In the genomic region with DNA sequence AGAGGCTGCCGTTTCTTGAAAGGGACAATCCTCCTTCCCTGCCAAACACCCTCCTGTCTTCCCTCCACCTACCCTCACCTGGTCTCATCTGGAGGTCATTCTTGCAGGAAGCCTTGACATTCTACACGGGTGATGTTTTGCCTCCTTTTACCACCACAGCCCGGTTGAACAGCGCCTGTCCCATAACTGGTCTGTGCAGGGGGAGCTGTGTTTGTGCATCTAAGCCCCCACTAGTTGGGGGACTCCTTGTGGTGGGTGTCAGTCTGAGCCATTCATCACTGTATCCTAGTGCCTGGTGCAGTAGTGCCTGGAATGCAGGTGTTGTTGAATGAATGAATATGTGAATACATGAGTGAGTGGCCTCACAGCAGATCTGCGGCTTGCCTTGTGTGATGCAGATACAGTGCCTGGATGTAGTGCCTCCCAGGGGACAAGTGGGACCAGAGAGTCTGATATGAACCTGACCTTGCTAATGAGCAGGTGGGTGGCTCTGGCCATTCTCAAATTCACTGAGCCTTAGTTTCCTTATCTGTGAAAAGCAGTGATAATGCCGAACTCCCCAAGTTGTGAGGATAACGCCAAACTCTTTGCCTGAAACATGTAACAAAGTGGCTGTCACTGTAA, we compare ENCODE assay signal across 32 cellular contexts.
"Had no signal": no experiment of that assay in that cellular context is flagged by ENCODE, and none has a peak within 500 bp of the region (broad histone marks: within the 10 kb centered on the region; RNA-seq: fewer than 3 reads in every experiment).

No MANE protein-coding gene starts in this region.

- H3K9me3 ChIP-seq: body of pancreas, gastroesophageal sphincter, left lung, lower lobe of right lung, mucosa of descending colon, neutrophil, thoracic aorta, uterus had no signal

- H3K4me3 ChIP-seq: body of pancreas, gastroesophageal sphincter, hepatocyte, left lung, lower lobe of right lung, mucosa of descending colon, skin epidermis, thoracic aorta, uterus had no signal

- H3K27me3 ChIP-seq: body of pancreas, gastroesophageal sphincter, hepatocyte, left lung, neutrophil, uterus had no signal

- H3K4me1 Mint-ChIP-seq: nephron; stimulated activated effector memory CD8-positive, alpha-beta T cell treated with anti-CD3 and anti-CD28 coated beads, Interleukin-12 subunit alpha, Interleukin-12 subunit beta, amount 100 ng/mL, for 72 hours had no signal

- H3K27me3 Mint-ChIP-seq: activated naive CD8-positive, alpha-beta T cell; stimulated activated naive CD8-positive, alpha-beta T cell treated with anti-CD3 and anti-CD28 coated beads, Interleukin-15, Interleukin-2, amounts not matched to agents 100 ng/mL and 50 ng/mL, for 24 hours had no signal

- H3K4me1 ChIP-seq: body of pancreas, gastroesophageal sphincter, left lung, lower lobe of right lung, uterus had no signal

- FAIRE-seq: colon, TTC549 had no signal

- H3K36me3 ChIP-seq: lower lobe of right lung, neutrophil, thoracic aorta, uterus had no signal

- H3K9me3 Mint-ChIP-seq: nephron; stimulated activated effector memory CD8-positive, alpha-beta T cell treated with anti-CD3 and anti-CD28 coated beads, Interleukin-12 subunit alpha, Interleukin-12 subunit beta, amount 100 ng/mL, for 72 hours; stimulated activated naive CD8-positive, alpha-beta T cell treated with anti-CD3 and anti-CD28 coated beads, Interleukin-15, Interleukin-2, amounts not matched to agents 100 ng/mL and 50 ng/mL, for 24 hours; T-helper 1 cell treated with Interleukin-12 subunit alpha and Interleukin-12 subunit beta and Interleukin-4 antibody, amounts not matched to agents 30 μg/mL and 1 μg/mL, for 36 hours had no signal

- ATAC-seq: activated CD4-positive, CD25-positive, alpha-beta regulatory T cell treated with anti-CD3 and anti-CD28 coated beads, Interleukin-2, amount 50 U/mL, for 24 hours; body of pancreas; gastroesophageal sphincter; left lung; lower lobe of right lung; mucosa of descending colon; sciatic nerve; stimulated activated effector memory CD8-positive, alpha-beta T cell treated with anti-CD3 and anti-CD28 coated beads, Interleukin-12 subunit alpha, Interleukin-12 subunit beta, amount 100 ng/mL, for 72 hours had no signal

- H3K27ac Mint-ChIP-seq: activated naive CD8-positive, alpha-beta T cell; nephron; progenitor cell of endocrine pancreas; stimulated activated effector memory CD8-positive, alpha-beta T cell treated with anti-CD3 and anti-CD28 coated beads, Interleukin-12 subunit alpha, Interleukin-12 subunit beta, amount 100 ng/mL, for 72 hours; stimulated activated naive CD8-positive, alpha-beta T cell treated with anti-CD3 and anti-CD28 coated beads, Interleukin-15, Interleukin-2, amounts not matched to agents 100 ng/mL and 50 ng/mL, for 24 hours; T-helper 1 cell treated with Interleukin-12 subunit alpha and Interleukin-12 subunit beta and Interleukin-4 antibody, amounts not matched to agents 30 μg/mL and 1 μg/mL, for 36 hours had no signal

- H3K27ac ChIP-seq: body of pancreas, gastroesophageal sphincter, hepatocyte, left lung, lower lobe of right lung, neutrophil, skin epidermis, thoracic aorta, uterus, VCaP had no signal

- DNase-seq: activated CD4-positive, alpha-beta T cell treated with anti-CD3 and anti-CD28 coated beads for 48 hours; activated CD4-positive, alpha-beta T cell treated with anti-CD3 and anti-CD28 coated beads, Interleukin-2, amount 50 U/mL, for 48 hours; activated CD8-positive, alpha-beta memory T cell treated with anti-CD3 and anti-CD28 coated beads for 24 hours; activated effector memory CD4-positive, alpha-beta T cell treated with Interleukin-2 at 50 U/mL for 16 hours; activated naive CD4-positive, alpha-beta T cell treated with Interleukin-2 at 50 U/mL for 16 hours; anterior cingulate cortex; body of pancreas; dermis blood vessel endothelial cell; effector CD8-positive, alpha-beta T cell; left lung; lower lobe of right lung; mucosa of descending colon; stimulated activated CD4-positive, alpha-beta T cell treated with anti-CD3 and anti-CD28 coated beads, Interleukin-4, amount 100 ng/mL, for 24 hours; T-helper 9 cell; trophoblast cell; uterus had no signal

- H3K36me3 Mint-ChIP-seq: stimulated activated effector memory CD8-positive, alpha-beta T cell treated with anti-CD3 and anti-CD28 coated beads, Interleukin-12 subunit alpha, Interleukin-12 subunit beta, amount 100 ng/mL, for 72 hours had no signal

- H3K4me3 Mint-ChIP-seq: activated naive CD8-positive, alpha-beta T cell; nephron; stimulated activated effector memory CD8-positive, alpha-beta T cell treated with anti-CD3 and anti-CD28 coated beads, Interleukin-12 subunit alpha, Interleukin-12 subunit beta, amount 100 ng/mL, for 72 hours; stimulated activated naive CD8-positive, alpha-beta T cell treated with anti-CD3 and anti-CD28 coated beads, Interleukin-15, Interleukin-2, amounts not matched to agents 100 ng/mL and 50 ng/mL, for 24 hours; T-helper 1 cell treated with Interleukin-12 subunit alpha and Interleukin-12 subunit beta and Interleukin-4 antibody, amounts not matched to agents 30 μg/mL and 1 μg/mL, for 36 hours had no signal
